ENCODE assay signal across 9 cellular contexts in the genomic region with DNA sequence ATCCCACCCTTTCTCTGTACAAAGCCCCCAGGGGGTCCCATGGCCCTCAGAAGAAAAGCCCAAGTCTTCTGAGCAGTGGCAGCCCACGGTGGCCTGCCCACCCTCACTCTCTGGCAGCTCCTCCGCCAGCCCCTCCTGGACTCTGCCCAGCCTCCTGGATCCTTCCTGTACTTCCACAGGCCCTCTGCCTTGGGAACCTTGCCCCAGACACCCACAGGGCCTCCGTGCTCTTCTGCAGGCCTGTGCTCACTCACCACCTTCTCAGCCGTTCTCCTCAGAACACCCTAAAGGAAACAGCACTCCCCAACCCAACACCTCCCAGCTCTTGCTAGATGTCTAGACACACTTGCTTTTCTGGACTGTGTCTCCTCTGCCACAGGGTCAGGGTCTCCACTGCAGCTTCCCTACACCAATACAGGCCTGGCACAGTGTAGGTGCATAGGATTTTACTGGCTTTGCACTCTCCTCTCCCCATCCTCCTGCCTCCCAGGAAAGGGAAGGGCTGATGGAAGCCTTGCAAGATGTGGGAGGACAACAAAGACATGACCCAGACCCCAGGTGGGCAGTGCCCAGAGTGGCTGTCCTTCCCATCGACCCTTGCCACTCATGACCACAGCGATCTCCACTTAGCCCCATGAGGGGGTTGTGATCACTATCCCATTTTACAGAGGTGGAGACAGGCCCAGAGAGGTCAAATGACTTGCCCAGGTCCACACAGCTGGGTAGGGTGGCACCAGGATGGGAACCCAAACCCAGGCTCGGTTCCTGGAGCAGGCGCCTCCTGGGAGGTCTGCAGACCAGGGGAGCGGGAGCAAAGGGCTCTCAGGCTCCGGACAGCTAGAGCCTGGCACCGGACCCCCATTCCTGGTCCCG. TPM values are rescaled to one million over a fixed set of nuclear protein-coding genes. Genes with fewer than 3 reads are reported as not detected.
DNase-seq lines count a peak whose midpoint lies in the region; ATAC-seq and TF ChIP-seq lines count a peak whose summit lies in the region.
"Had no signal": no experiment of that assay in that cellular context is flagged by ENCODE, and none has a peak within 500 bp of the region (broad histone marks: within the 10 kb centered on the region; RNA-seq: fewer than 3 reads in every experiment).

No MANE protein-coding gene starts in this region.

- DNase-seq in activated naive CD4-positive, alpha-beta T cell treated with anti-CD3 and anti-CD28 coated beads for 36 hours: no peak
- peak; percentile 62 for DNase-seq in upper lobe of right lung
- DNase-seq: stimulated activated CD4-positive, alpha-beta T cell treated with anti-CD3 and anti-CD28 coated beads, Interleukin-2, amount 100 ng/mL, for 48 hours had no signal

- H3K9me3 ChIP-seq in ectodermal cell (ENCODE audit: control insufficient read depth, low read length) (no peaks in the 10 kb centered on the region), muscle layer of colon (ENCODE audit: low read length) (no peaks in the 10 kb centered on the region), upper lobe of right lung (no peaks in the 10 kb centered on the region)

- H3K4me3 ChIP-seq in ectodermal cell (ENCODE audit: insufficient read depth, low read depth, low read length): peak overlapping the region; percentile 45
- H3K4me3 ChIP-seq in muscle layer of colon (ENCODE audit: low read depth in 1 of 2, low read length in 2 of 2): peak overlapping the region; percentile 55 to 75
- H3K4me3 ChIP-seq in upper lobe of right lung: peak overlapping the region; percentile 71

- 57% methylated on average over 12 of the region's 12 CpGs for WGBS in ectodermal cell, 2 experiments

- H3K27ac Mint-ChIP-seq in activated naive CD4-positive, alpha-beta T cell treated with anti-CD3 and anti-CD28 coated beads, Interleukin-2, amount 50 U/mL, for 24 hours: no peak overlapping the region
- no peak overlapping the region for H3K27ac Mint-ChIP-seq in activated naive CD4-positive, alpha-beta T cell treated with anti-CD3 and anti-CD28 coated beads for 36 hours
- H3K27ac Mint-ChIP-seq in stimulated activated memory B cell treated with anti-CD40 and anti-IgM and Interleukin-4, amounts not matched to agents 10 μg/mL and 1 μg/mL and 100 μg/mL, for 72 hours: no peak overlapping the region

- no peak for ATAC-seq in upper lobe of right lung
- no peak for ATAC-seq in HG02840 (IDR thresholded peaks at IDR 0.05; ENCODE audit: low FRiP score, unreplicated experiment)
- ATAC-seq in HG03095 (IDR thresholded peaks at IDR 0.05; ENCODE audit: unreplicated experiment): no peak
- ATAC-seq in stimulated activated memory B cell treated with anti-CD40 and anti-IgM and Interleukin-4, amounts not matched to agents 10 μg/mL and 1 μg/mL and 100 μg/mL, for 72 hours: no peak

- peaks cover 13% of the 10 kb centered on the region for H3K4me1 Mint-ChIP-seq in activated naive CD4-positive, alpha-beta T cell treated with anti-CD3 and anti-CD28 coated beads, Interleukin-2, amount 50 U/mL, for 24 hours
- peaks cover 17% of the 10 kb centered on the region for H3K4me1 Mint-ChIP-seq in activated naive CD4-positive, alpha-beta T cell treated with anti-CD3 and anti-CD28 coated beads for 36 hours (ENCODE audit: low read depth)
- peaks cover 22% of the 10 kb centered on the region for H3K4me1 Mint-ChIP-seq in stimulated activated memory B cell treated with anti-CD40 and anti-IgM and Interleukin-4, amounts not matched to agents 10 μg/mL and 1 μg/mL and 100 μg/mL, for 72 hours

- H3K27ac ChIP-seq in ectodermal cell (ENCODE audit: insufficient read depth, low read depth, low read length, poor library complexity, severe bottlenecking): no peak overlapping the region
- H3K27ac ChIP-seq in muscle layer of colon (ENCODE audit: low read depth, low read length): no peak overlapping the region
- H3K27ac ChIP-seq in upper lobe of right lung: peak overlapping the region; percentile 36

- CTCF ChIA-PET in activated naive CD4-positive, alpha-beta T cell treated with anti-CD3 and anti-CD28 coated beads for 36 hours (lab: Charles Lee): no interaction called here

- intact Hi-C loops in activated naive CD4-positive, alpha-beta T cell treated with anti-CD3 and anti-CD28 coated beads for 36 hours (cut with micrococcal nuclease): no loop called here
- intact Hi-C loops in upper lobe of right lung (cut with DNase I): no loop called here

- H3K27me3 ChIP-seq in ectodermal cell (ENCODE audit: control insufficient read depth, insufficient read depth, low read length, poor library complexity, severe bottlenecking) (peaks cover 94% of the 10 kb centered on the region), muscle layer of colon (ENCODE audit: control insufficient read depth in 1 of 2, insufficient read depth in 2 of 2, low read length in 2 of 2) (peaks cover 0 to 9% of the 10 kb centered on the region in 2 donors), upper lobe of right lung (peaks cover 18% of the 10 kb centered on the region)

- peaks cover 4% of the 10 kb centered on the region for H3K36me3 Mint-ChIP-seq in activated naive CD4-positive, alpha-beta T cell treated with anti-CD3 and anti-CD28 coated beads, Interleukin-2, amount 50 U/mL, for 24 hours
- no peaks in the 10 kb centered on the region for H3K36me3 Mint-ChIP-seq in activated naive CD4-positive, alpha-beta T cell treated with anti-CD3 and anti-CD28 coated beads for 36 hours (ENCODE audit: low read depth)
- H3K36me3 Mint-ChIP-seq in stimulated activated memory B cell treated with anti-CD40 and anti-IgM and Interleukin-4, amounts not matched to agents 10 μg/mL and 1 μg/mL and 100 μg/mL, for 72 hours: no peaks in the 10 kb centered on the region

- peaks cover 15% of the 10 kb centered on the region for H3K4me1 ChIP-seq in ectodermal cell (ENCODE audit: control insufficient read depth, insufficient read depth, low read length)
- peaks cover 20% of the 10 kb centered on the region for H3K4me1 ChIP-seq in muscle layer of colon (ENCODE audit: insufficient read depth, low read length)
- peaks cover 22% of the 10 kb centered on the region for H3K4me1 ChIP-seq in upper lobe of right lung

- H3K9ac ChIP-seq in muscle layer of colon (ENCODE audit: low read length): no peak overlapping the region

- H3K9me3 Mint-ChIP-seq in activated naive CD4-positive, alpha-beta T cell treated with anti-CD3 and anti-CD28 coated beads, Interleukin-2, amount 50 U/mL, for 24 hours: no peaks in the 10 kb centered on the region
- H3K9me3 Mint-ChIP-seq in activated naive CD4-positive, alpha-beta T cell treated with anti-CD3 and anti-CD28 coated beads for 36 hours: no peaks in the 10 kb centered on the region
- H3K9me3 Mint-ChIP-seq in stimulated activated memory B cell treated with anti-CD40 and anti-IgM and Interleukin-4, amounts not matched to agents 10 μg/mL and 1 μg/mL and 100 μg/mL, for 72 hours: no peaks in the 10 kb centered on the region

- no peak for TF ChIP-seq CTCF in upper lobe of right lung (IDR thresholded peaks at IDR 0.05)

- H3K4me3 Mint-ChIP-seq in activated naive CD4-positive, alpha-beta T cell treated with anti-CD3 and anti-CD28 coated beads, Interleukin-2, amount 50 U/mL, for 24 hours: peak overlapping the region; percentile 54
- H3K4me3 Mint-ChIP-seq in activated naive CD4-positive, alpha-beta T cell treated with anti-CD3 and anti-CD28 coated beads for 36 hours: no peak overlapping the region
- H3K4me3 Mint-ChIP-seq in stimulated activated memory B cell treated with anti-CD40 and anti-IgM and Interleukin-4, amounts not matched to agents 10 μg/mL and 1 μg/mL and 100 μg/mL, for 72 hours: no peak overlapping the region

- H3K27me3 Mint-ChIP-seq in activated naive CD4-positive, alpha-beta T cell treated with anti-CD3 and anti-CD28 coated beads, Interleukin-2, amount 50 U/mL, for 24 hours: peaks cover 32% of the 10 kb centered on the region
- H3K27me3 Mint-ChIP-seq in activated naive CD4-positive, alpha-beta T cell treated with anti-CD3 and anti-CD28 coated beads for 36 hours (ENCODE audit: low read depth): peaks cover 48% of the 10 kb centered on the region
- H3K27me3 Mint-ChIP-seq in stimulated activated memory B cell treated with anti-CD40 and anti-IgM and Interleukin-4, amounts not matched to agents 10 μg/mL and 1 μg/mL and 100 μg/mL, for 72 hours: peaks cover 67% of the 10 kb centered on the region

- H3K36me3 ChIP-seq in ectodermal cell (ENCODE audit: control insufficient read depth, insufficient read depth, low read length): no peaks in the 10 kb centered on the region
- no peaks in the 10 kb centered on the region for H3K36me3 ChIP-seq in muscle layer of colon (ENCODE audit: insufficient read depth, low read length)
- H3K36me3 ChIP-seq in upper lobe of right lung: no peaks in the 10 kb centered on the region

RNA-seq across cellular contexts. Expression of a gene that starts 2.0 kb away (rescaled TPM):
- total RNA-seq in activated naive CD4-positive, alpha-beta T cell treated with anti-CD3 and anti-CD28 coated beads for 36 hours: under 1 TPM; 0.21 to 0.30 TPM
- 2.6 TPM for polyA plus RNA-seq in ectodermal cell (2013, experiment 1 of 4)
- polyA plus RNA-seq in ectodermal cell (2013, experiment 2 of 4): 3.7 TPM
- polyA plus RNA-seq in ectodermal cell (2013, experiment 3 of 4): 3.3 TPM
- polyA plus RNA-seq in ectodermal cell (2013, experiment 4 of 4): 4.7 TPM
- 24.0 TPM for total RNA-seq in upper lobe of right lung

RNA-seq across cellular contexts. Expression of a gene that starts 41.7 kb away (rescaled TPM):
- total RNA-seq in activated naive CD4-positive, alpha-beta T cell treated with anti-CD3 and anti-CD28 coated beads for 36 hours: 1 to 10 TPM; 7.9 to 8.0 TPM
- polyA plus RNA-seq in ectodermal cell (2013, experiment 1 of 4): 34.8 TPM
- polyA plus RNA-seq in ectodermal cell (2013, experiment 2 of 4): 28.2 TPM
- 27.2 TPM for polyA plus RNA-seq in ectodermal cell (2013, experiment 3 of 4)
- polyA plus RNA-seq in ectodermal cell (2013, experiment 4 of 4): 29.5 TPM
- 10.7 TPM for total RNA-seq in upper lobe of right lung

RNA-seq across cellular contexts. Expression of a gene that starts 59.9 kb away (rescaled TPM):
- 10 to 100 TPM; 10.1 to 11.7 TPM for total RNA-seq in activated naive CD4-positive, alpha-beta T cell treated with anti-CD3 and anti-CD28 coated beads for 36 hours
- 27.7 TPM for polyA plus RNA-seq in ectodermal cell (2013, experiment 1 of 4)
- 25.6 TPM for polyA plus RNA-seq in ectodermal cell (2013, experiment 2 of 4)
- polyA plus RNA-seq in ectodermal cell (2013, experiment 3 of 4): 15.7 TPM
- polyA plus RNA-seq in ectodermal cell (2013, experiment 4 of 4): 20.9 TPM
- 23.3 TPM for total RNA-seq in upper lobe of right lung

Comparison
In these comparisons a context has a peak if more than half of its experiments do, and no peak if none do; other contexts are left out.
1. RNA of a gene that starts 2.0 kb away (total RNA-seq): 24.0 TPM in upper lobe of right lung (single experiment); 0.21 to 0.30 TPM in activated naive CD4-positive, alpha-beta T cell treated with anti-CD3 and anti-CD28 coated beads for 36 hours; every median in the first group is over 10 times any median in the second.
2. Peak in every context shown above with its lines, with median percentiles within 50 percentile points of each other: H3K4me3 ChIP-seq.